In genomic region chr14:101459392-101459900, GRCh38 we compare ENCODE assay signal across 24 cellular contexts.
DNase-seq lines count a peak whose midpoint lies in the region; ATAC-seq, FAIRE-seq and TF ChIP-seq lines count a peak whose summit lies in the region.
"Had no signal": no experiment of that assay in that cellular context is flagged by ENCODE, and none has a peak within 500 bp of the region (broad histone marks: within the 10 kb centered on the region; RNA-seq: fewer than 3 reads in every experiment).

No MANE protein-coding gene starts in this region.

- TF ChIP-seq POLR2A in H1 (IDR thresholded peaks at IDR 0.05; ENCODE audit: control extremely low read depth in 1 of 2, low read depth in 2 of 2, low read length in 2 of 2) (no peak), stomach (IDR thresholded peaks at IDR 0.05) (no peak), sigmoid colon (IDR thresholded peaks at IDR 0.05) (no peak)

- CTCF ChIA-PET in H1 (lab: Charles Lee; ENCODE audit: partially characterized antibody), result interaction anchor here (1.0 kb wide), 1 partner anchor 98 kb away, joined by 3 read pairs; no protein-coding TSS in a partner anchor
- CTCF ChIA-PET in A673 (lab: Charles Lee), result no interaction called here

- no peak overlapping the region for H2BK20ac ChIP-seq in H1 (ENCODE audit: low read length)

- H3K79me2 ChIP-seq in H1 (ENCODE audit: control insufficient read depth in 1 of 2, insufficient read depth in 2 of 2, low read length in 2 of 2), result no peaks in the 10 kb centered on the region

- no peak overlapping the region for H4K5ac ChIP-seq in H1 (ENCODE audit: insufficient read length, low read depth, low read length)

- H2AFZ ChIP-seq in H1 (ENCODE audit: low read length), result no peak overlapping the region
- H2AFZ ChIP-seq: PC-9 had no signal

- peaks cover 9% of the 10 kb centered on the region; the same call in 1 of the 2 replicates for H3K23me2 ChIP-seq in H1 (ENCODE audit: low read depth, low read length)

- no peak for DNase-seq in H1 (ENCODE audit: low read depth in 1 of 2, low spot score in 2 of 2)
- no peak for DNase-seq in lower lobe of right lung
- DNase-seq in stomach, result peak; percentile 14
- DNase-seq in psoas muscle, result no peak
- no peak for DNase-seq in sigmoid colon
- no peak for DNase-seq in A673 (ENCODE audit: low spot score)
- DNase-seq: activated CD4-positive, alpha-beta T cell treated with anti-CD3 and anti-CD28 coated beads for 36 hours; activated CD8-positive, alpha-beta memory T cell treated with anti-CD3 and anti-CD28 coated beads, Interleukin-2, amount 10 ng/mL, durations not matched to agents 7 days and 5 days; adrenal gland; effector memory CD4-positive, alpha-beta T cell; heart left ventricle; Karpas-422; NCI-H1092; NCI-H2107; NCI-H774; PC-9; stimulated activated CD4-positive, alpha-beta T cell treated with anti-CD3 and anti-CD28 coated beads, Interleukin-4, amount 100 ng/mL, for 1 hour had no signal

- peaks cover 2 to 5% of the 10 kb centered on the region in 2 experiments for H4K20me1 ChIP-seq in H1 (replicated peaks in 1 of 2; ENCODE audit: control insufficient read depth in 1 of 2, insufficient read depth in 2 of 2, low read length in 2 of 2)

- no peak overlapping the region for H3K14ac ChIP-seq in H1 (ENCODE audit: insufficient read length)

- no peak for ATAC-seq in lower lobe of right lung
- no peak for ATAC-seq in GM18511 (IDR thresholded peaks at IDR 0.05; ENCODE audit: unreplicated experiment)
- no peak for ATAC-seq in psoas muscle
- ATAC-seq: activated CD4-positive, alpha-beta T cell treated with anti-CD3 and anti-CD28 coated beads for 36 hours; activated CD8-positive, alpha-beta memory T cell treated with anti-CD3 and anti-CD28 coated beads, Interleukin-2, amount 10 ng/mL, durations not matched to agents 7 days and 5 days had no signal

- TF ChIP-seq EP300 in H1 (IDR thresholded peaks at IDR 0.05; ENCODE audit: borderline replicate concordance in 1 of 2, low read depth in 2 of 2, low read length in 2 of 2), result no peak
- no peak for TF ChIP-seq EP300 in stomach (IDR thresholded peaks at IDR 0.05)
- TF ChIP-seq EP300 in sigmoid colon (IDR thresholded peaks at IDR 0.05), result no peak

- no peak overlapping the region for H3K9ac ChIP-seq in HUES64 (ENCODE audit: low read depth, low read length)
- H3K9ac ChIP-seq in H1 (replicated peaks in 1 of 4; ENCODE audit: extremely low read depth in 1 of 4, low read depth in 3 of 4, low read length in 3 of 4), result no peak overlapping the region
- H3K9ac ChIP-seq: BLaER1 had no signal

- no peak overlapping the region for H2BK12ac ChIP-seq in H1 (ENCODE audit: low read depth, low read length)

- H3K18ac ChIP-seq in H1 (ENCODE audit: extremely low read depth, low read length), result no peak overlapping the region; the same call in 1 of the 2 replicates

- BruUV-seq in A673 (replicated peaks; lab: Mats Ljungman, UMichigan), result no TSS peak

- intact Hi-C loops in lower lobe of right lung (cut with DNase I), result no loop called here
- intact Hi-C loops in stomach (cut with DNase I; ENCODE audit: low total_unique reads), result no loop called here
- intact Hi-C loops in psoas muscle (cut with DNase I), result no loop called here
- intact Hi-C loops in sigmoid colon (cut with DNase I), result loop anchor here (5.0 kb wide), 1 partner anchor 98 kb away; no protein-coding TSS in a partner anchor
- intact Hi-C loops in A673 (cut with micrococcal nuclease; ENCODE audit: unreplicated experiment), result no loop called here

- no peaks in the 10 kb centered on the region for H3K79me1 ChIP-seq in H1 (ENCODE audit: low read depth, low read length)

- no peaks in the 10 kb centered on the region for H3K36me3 ChIP-seq in HUES64 (ENCODE audit: insufficient read depth, low read length)
- H3K36me3 ChIP-seq in H1 (ENCODE audit: control insufficient read depth in 2 of 4, insufficient read depth in 4 of 4, low read length in 3 of 4), result peaks cover 0 to 14% (median 0%) of the 10 kb centered on the region in 4 experiments; a peak in 1 of 8 replicates
- no peaks in the 10 kb centered on the region for H3K36me3 ChIP-seq in lower lobe of right lung
- H3K36me3 ChIP-seq in stomach, result no peaks in the 10 kb centered on the region
- no peaks in the 10 kb centered on the region for H3K36me3 ChIP-seq in psoas muscle (ENCODE audit: insufficient read depth in 1 of 2, low read depth in 1 of 2)
- H3K36me3 ChIP-seq in sigmoid colon, result no peaks in the 10 kb centered on the region
- H3K36me3 ChIP-seq in A673 (ENCODE audit: insufficient read depth, low read length, poor library complexity, severe bottlenecking), result no peaks in the 10 kb centered on the region
- H3K36me3 ChIP-seq: adrenal gland, BLaER1, heart left ventricle had no signal

- 0 out of 4 replicates have a peak, but pooled peaks of 1 of the 2 experiments have one; percentile 6 for TF ChIP-seq RAD21 in H1 (IDR thresholded peaks at IDR 0.05 in 1 of 2, conservative IDR thresholded peaks at IDR 0.05 in 1 of 2; ENCODE audit: low read depth in 2 of 2, low read length in 2 of 2)

- peak overlapping the region; percentile 69 for H4K8ac ChIP-seq in H1 (ENCODE audit: extremely low read depth, insufficient read depth, low read length)

- H3K27me3 ChIP-seq in HUES64 (ENCODE audit: insufficient read depth, low read length), result peaks cover 75% of the 10 kb centered on the region
- H3K27me3 ChIP-seq in H1 (replicated peaks in 1 of 4; ENCODE audit: control insufficient read depth in 3 of 4, extremely low read depth in 1 of 4, insufficient read depth in 3 of 4, low read length in 3 of 4), result peaks cover 41 to 75% (median 60%) of the 10 kb centered on the region in 4 experiments
- peaks cover 57% of the 10 kb centered on the region for H3K27me3 ChIP-seq in lower lobe of right lung (ENCODE audit: low read depth)
- peaks cover 25 to 79% (median 38%) of the 10 kb centered on the region in 3 donors for H3K27me3 ChIP-seq in stomach
- peaks cover 7 to 61% (median 12%) of the 10 kb centered on the region in 3 donors for H3K27me3 ChIP-seq in psoas muscle (ENCODE audit: insufficient read depth in 3 of 3, low read length in 2 of 3)
- peaks cover 33 to 68% (median 53%) of the 10 kb centered on the region in 3 donors for H3K27me3 ChIP-seq in sigmoid colon
- peaks cover 67% of the 10 kb centered on the region for H3K27me3 ChIP-seq in A673 (replicated peaks; ENCODE audit: insufficient read depth, low read depth, low read length, poor library complexity)

- H2BK5ac ChIP-seq in H1 (ENCODE audit: low read depth, low read length), result no peak overlapping the region

- no peak for TF ChIP-seq CTCF in H1 (IDR thresholded peaks at IDR 0.05; ENCODE audit: control extremely low read depth in 1 of 3, insufficient read depth in 1 of 3, low read depth in 1 of 3, low read length in 3 of 3)
- TF ChIP-seq CTCF in lower lobe of right lung (IDR thresholded peaks at IDR 0.05), result no peak
- TF ChIP-seq CTCF in stomach (IDR thresholded peaks at IDR 0.05), result no peak
- no peak for TF ChIP-seq CTCF in psoas muscle (IDR thresholded peaks at IDR 0.05)
- no peak for TF ChIP-seq CTCF in sigmoid colon (IDR thresholded peaks at IDR 0.05)
- no peak for TF ChIP-seq CTCF in A673 (conservative IDR thresholded peaks at IDR 0.05; ENCODE audit: low read depth, low read length)

- H2BK120ac ChIP-seq in H1 (replicated peaks; ENCODE audit: low read depth, low read length), result no peak overlapping the region

- no peak overlapping the region for H2AK5ac ChIP-seq in H1 (ENCODE audit: low read depth, low read length)

- H3K4me1 ChIP-seq in HUES64 (ENCODE audit: insufficient read depth, low read length) (peaks cover 17% of the 10 kb centered on the region), H1 (replicated peaks in 1 of 4; ENCODE audit: control insufficient read depth in 3 of 4, insufficient read depth in 4 of 4, low read length in 3 of 4) (peaks cover 0 to 3% (median 0%) of the 10 kb centered on the region in 4 experiments; a peak in 1 of 7 replicates), lower lobe of right lung (peaks cover 17% of the 10 kb centered on the region), stomach (peaks cover 9 to 24% (median 11%) of the 10 kb centered on the region in 4 donors), psoas muscle (no peaks in the 10 kb centered on the region), sigmoid colon (peaks cover 0 to 21% (median 15%) of the 10 kb centered on the region in 4 donors), A673 (ENCODE audit: insufficient read depth, low read length, poor library complexity, severe bottlenecking) (no peaks in the 10 kb centered on the region)
- H3K4me1 ChIP-seq: BLaER1 had no signal

- no peak overlapping the region for H4K91ac ChIP-seq in H1 (replicated peaks; ENCODE audit: insufficient read length, low read length)

- no peak overlapping the region for H3K4ac ChIP-seq in H1 (replicated peaks; ENCODE audit: insufficient read length, low read depth, low read length)

- FAIRE-seq in H1 (lab: Jason Lieb, UNC), result no peak
- FAIRE-seq: bronchial epithelial cell, D721Med, G401.6, GM12892 had no signal

- WGBS in HUES64, result 7% methylated on average over 31 of the region's 32 CpGs
- WGBS in H1 (ENCODE audit: extremely low coverage in 1 of 2, insufficient coverage in 1 of 2, insufficient read length in 1 of 2, insufficient replicate concordance in 2 of 2, low coverage in 1 of 2, low lambda C conversion rate in 2 of 2, missing lambda C conversion rate in 1 of 2), 2 experiments, result 4% methylated on average over 26 of the region's 32 CpGs; no CpG with 5 or more reads in 1 of the 2 experiments
- WGBS in stomach, 5 donors, result 18 to 44% (median 21%) methylated on average over 8 to 32 of the region's 32 CpGs
- whole genome bisulfite sequencing in psoas muscle, 3 donors, result 28 to 41% (median 31%) methylated on average over 32 of the region's 32 CpGs
- WGBS in sigmoid colon, 2 donors, result 22 to 33% methylated on average over 32 of the region's 32 CpGs

- peak overlapping the region; percentile 63 to 65 for H3K4me2 ChIP-seq in H1 (ENCODE audit: insufficient read depth in 1 of 2, low read depth in 2 of 2, low read length in 2 of 2)
- H3K4me2 ChIP-seq: BLaER1, PC-9 had no signal

- POLR2A ChIA-PET in H1 (lab: Charles Lee; ENCODE audit: partially characterized antibody) (no interaction called here), A673 (lab: Charles Lee; ENCODE audit: low non-redundant PET) (no interaction called here)

- no peak overlapping the region for H3K56ac ChIP-seq in H1 (replicated peaks; ENCODE audit: insufficient read length, low read depth, low read length)

- H3K4me3 ChIP-seq in HUES64 (ENCODE audit: low read length) (peak overlapping the region; percentile 39), H1 (ENCODE audit: extremely low read depth in 1 of 4, insufficient read depth in 2 of 4, low read depth in 3 of 4, low read length in 4 of 4) (peak overlapping the region in 3 of 4 experiments; percentile 24 to 58 (median 29); a peak in 4 of 8 replicates), lower lobe of right lung (peak overlapping the region; percentile 27), stomach (peak overlapping the region; percentile 1 to 30 (median 14)), psoas muscle (no peak overlapping the region), sigmoid colon (peak overlapping the region in 2 of 4 donors; percentile 24 to 27), A673 (ENCODE audit: low read depth, low read length, poor library complexity, severe bottlenecking) (no peak overlapping the region)
- H3K4me3 ChIP-seq: BLaER1, heart left ventricle, PC-9 had no signal

- no peak overlapping the region for H3K23ac ChIP-seq in H1 (ENCODE audit: insufficient read length)

- H3K9me3 ChIP-seq in HUES64 (ENCODE audit: insufficient read depth, low read depth, low read length) (no peaks in the 10 kb centered on the region), H1 (ENCODE audit: insufficient read depth in 2 of 2, low read depth in 1 of 2, low read length in 1 of 2) (no peaks in the 10 kb centered on the region), lower lobe of right lung (no peaks in the 10 kb centered on the region), stomach (no peaks in the 10 kb centered on the region), psoas muscle (no peaks in the 10 kb centered on the region), sigmoid colon (no peaks in the 10 kb centered on the region), A673 (ENCODE audit: low read depth, low read length, poor library complexity, severe bottlenecking) (no peaks in the 10 kb centered on the region)
- H3K9me3 ChIP-seq: adrenal gland, heart left ventricle had no signal

- no peak overlapping the region for H2BK15ac ChIP-seq in H1 (ENCODE audit: low read length)

- H3K27ac ChIP-seq in HUES64 (ENCODE audit: low read depth, low read length), result no peak overlapping the region
- no peak overlapping the region for H3K27ac ChIP-seq in H1 (ENCODE audit: low read depth, low read length)
- H3K27ac ChIP-seq in lower lobe of right lung, result no peak overlapping the region
- no peak overlapping the region for H3K27ac ChIP-seq in stomach
- H3K27ac ChIP-seq in psoas muscle, result no peak overlapping the region
- H3K27ac ChIP-seq in sigmoid colon, result no peak overlapping the region
- no peak overlapping the region for H3K27ac ChIP-seq in A673 (ENCODE audit: low read depth, low read length, poor library complexity, severe bottlenecking)
- H3K27ac ChIP-seq: adrenal gland, BLaER1, heart left ventricle, PC-9 had no signal

Comparison
In these comparisons a context has a peak if more than half of its experiments do, and no peak if none do; other contexts are left out.
1. H3K4me3 ChIP-seq: peak in HUES64 (single experiment), H1 (3 of 4), lower lobe of right lung (single experiment) and stomach (4 of 4); none in psoas muscle (single experiment) and A673 (single experiment).